Comparison of ENCODE assay signal across 13 cellular contexts in the genomic region with DNA sequence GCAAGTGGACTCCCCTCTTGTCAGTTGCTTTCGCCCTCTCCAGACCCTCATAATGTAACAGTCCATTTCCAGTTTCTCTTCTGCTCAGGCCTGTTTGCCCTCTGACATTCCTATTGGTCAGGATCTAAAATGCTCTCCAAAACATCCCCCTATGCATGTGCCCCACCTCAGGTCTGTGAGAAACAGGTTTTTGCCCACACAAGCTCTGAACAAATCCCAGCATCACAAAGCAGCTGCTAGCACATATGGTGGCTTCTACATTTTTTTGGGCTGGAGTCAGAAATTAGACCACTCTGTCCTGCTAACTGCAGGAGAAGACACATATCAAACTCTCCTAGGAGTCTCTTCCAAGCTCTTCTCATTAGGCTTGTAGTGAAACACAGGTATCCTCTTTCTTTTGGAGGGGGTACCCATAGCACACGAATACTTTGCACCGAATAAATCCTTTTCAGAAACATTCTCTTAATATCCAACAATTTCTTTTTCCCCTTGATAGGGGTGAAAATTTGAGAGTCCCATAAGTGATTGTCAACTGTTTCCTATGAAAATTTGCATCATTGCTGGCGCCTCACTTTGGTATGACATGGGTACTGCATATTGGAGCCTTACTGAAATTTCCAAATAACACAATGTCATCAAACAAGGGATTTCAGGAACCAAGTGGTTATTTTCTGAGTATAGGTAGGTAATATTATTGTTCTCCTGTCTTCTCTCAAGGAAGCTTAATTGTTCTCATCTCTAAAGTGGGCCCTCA. TPM values are rescaled to one million over a fixed set of nuclear protein-coding genes. Genes with fewer than 3 reads are reported as not detected.
DNase-seq lines count a peak whose midpoint lies in the region; ATAC-seq, FAIRE-seq and TF ChIP-seq lines count a peak whose summit lies in the region.
"Had no signal": no experiment of that assay in that cellular context is flagged by ENCODE, and none has a peak within 500 bp of the region (broad histone marks: within the 10 kb centered on the region; RNA-seq: fewer than 3 reads in every experiment).

No MANE protein-coding gene starts in this region.

- no peak overlapping the region for H2BK5ac ChIP-seq in H1 (ENCODE audit: low read depth, low read length)

- H3K23ac ChIP-seq in H1 (ENCODE audit: insufficient read length), result no peak overlapping the region

- TF ChIP-seq CTCF in heart right ventricle (IDR thresholded peaks at IDR 0.05) (peak in 6 of 9 donors; percentile 13 to 43 (median 26)), H1 (IDR thresholded peaks at IDR 0.05; ENCODE audit: control extremely low read depth in 1 of 3, insufficient read depth in 1 of 3, low read depth in 1 of 3, low read length in 3 of 3) (peak in 2 of 3 experiments; percentile 29 to 56; a peak in 2 of 4 replicates), type B pancreatic cell (conservative IDR thresholded peaks at IDR 0.05) (peak; percentile 66), colonic mucosa (IDR thresholded peaks at IDR 0.05) (no peak)

- peak overlapping the region; percentile 62 for H3K27ac Mint-ChIP-seq in type B pancreatic cell
- H3K27ac Mint-ChIP-seq: activated CD4-positive, alpha-beta T cell treated with anti-CD3 and anti-CD28 coated beads, Interleukin-2, amount 10 ng/mL, durations not matched to agents 24 days and 14 days had no signal

- no peaks in the 10 kb centered on the region for H4K20me1 ChIP-seq in H1 (replicated peaks in 1 of 2; ENCODE audit: control insufficient read depth in 1 of 2, insufficient read depth in 2 of 2, low read length in 2 of 2)

- H3K4me3 ChIP-seq in heart right ventricle, result no peak overlapping the region
- no peak overlapping the region for H3K4me3 ChIP-seq in H1 (ENCODE audit: extremely low read depth in 1 of 4, insufficient read depth in 2 of 4, low read depth in 3 of 4, low read length in 4 of 4)
- H3K4me3 ChIP-seq in colonic mucosa, result no peak overlapping the region

- CTCF ChIA-PET in H1 (lab: Charles Lee; ENCODE audit: partially characterized antibody), result interaction anchor here (0.6 to 5.6 kb wide), 25 partner anchors 9 to 1278 kb away, joined by 3 to 60 read pairs (median 5); a partner anchor contains a TSS

- H4K5ac ChIP-seq in H1 (ENCODE audit: insufficient read length, low read depth, low read length), result no peak overlapping the region

- H3K27me3 ChIP-seq in heart right ventricle, result no peaks in the 10 kb centered on the region
- H3K27me3 ChIP-seq in H1 (replicated peaks in 1 of 4; ENCODE audit: control insufficient read depth in 3 of 4, extremely low read depth in 1 of 4, insufficient read depth in 3 of 4, low read length in 3 of 4), result no peaks in the 10 kb centered on the region
- H3K27me3 ChIP-seq in colonic mucosa, result no peaks in the 10 kb centered on the region

- no peaks in the 10 kb centered on the region for H3K9me3 Mint-ChIP-seq in type B pancreatic cell
- H3K9me3 Mint-ChIP-seq: activated CD4-positive, alpha-beta T cell treated with anti-CD3 and anti-CD28 coated beads, Interleukin-2, amount 10 ng/mL, durations not matched to agents 24 days and 14 days had no signal

- H3K4me3 Mint-ChIP-seq in type B pancreatic cell, result no peak overlapping the region
- H3K4me3 Mint-ChIP-seq: activated CD4-positive, alpha-beta T cell treated with anti-CD3 and anti-CD28 coated beads, Interleukin-2, amount 10 ng/mL, durations not matched to agents 24 days and 14 days had no signal

- 96 to 99% methylated on average over 4 of the region's 4 CpGs for WGBS in heart right ventricle, 2 donors
- 76% methylated on average over 4 of the region's 4 CpGs; no CpG with 5 or more reads in 1 of the 2 experiments for WGBS in H1 (ENCODE audit: extremely low coverage in 1 of 2, insufficient coverage in 1 of 2, insufficient read length in 1 of 2, insufficient replicate concordance in 2 of 2, low coverage in 1 of 2, low lambda C conversion rate in 2 of 2, missing lambda C conversion rate in 1 of 2), 2 experiments

- H3K18ac ChIP-seq in H1 (ENCODE audit: extremely low read depth, low read length), result no peak overlapping the region

- no peak overlapping the region for H3K14ac ChIP-seq in H1 (ENCODE audit: insufficient read length)

- H3K23me2 ChIP-seq in H1 (ENCODE audit: low read depth, low read length), result no peaks in the 10 kb centered on the region

- no peak overlapping the region for H2BK20ac ChIP-seq in H1 (ENCODE audit: low read length)

- H3K4me2 ChIP-seq in H1 (ENCODE audit: insufficient read depth in 1 of 2, low read depth in 2 of 2, low read length in 2 of 2), result no peak overlapping the region

- TF ChIP-seq POLR2A in H1 (IDR thresholded peaks at IDR 0.05; ENCODE audit: control extremely low read depth in 1 of 2, low read depth in 2 of 2, low read length in 2 of 2), result no peak

- H3K9ac ChIP-seq in H1 (replicated peaks in 1 of 4; ENCODE audit: extremely low read depth in 1 of 4, low read depth in 3 of 4, low read length in 3 of 4) (no peak overlapping the region), colonic mucosa (ENCODE audit: low read depth in 2 of 2, low read length in 2 of 2) (no peak overlapping the region)

- no peaks in the 10 kb centered on the region for H3K79me2 ChIP-seq in H1 (ENCODE audit: control insufficient read depth in 1 of 2, insufficient read depth in 2 of 2, low read length in 2 of 2)

- H3K56ac ChIP-seq in H1 (replicated peaks; ENCODE audit: insufficient read length, low read depth, low read length), result no peak overlapping the region

- POLR2A ChIA-PET in H1 (lab: Charles Lee; ENCODE audit: partially characterized antibody), result interaction anchor here (1.1 to 2.0 kb wide), 2 partner anchors 19 to 20 kb away, joined by 5 to 8 read pairs; a partner anchor contains a TSS

- no peak overlapping the region for H2AK5ac ChIP-seq in H1 (ENCODE audit: low read depth, low read length)

- no peak overlapping the region for H4K91ac ChIP-seq in H1 (replicated peaks; ENCODE audit: insufficient read length, low read length)

- H3K9me3 ChIP-seq in heart right ventricle (no peaks in the 10 kb centered on the region), H1 (ENCODE audit: insufficient read depth in 2 of 2, low read depth in 1 of 2, low read length in 1 of 2) (no peaks in the 10 kb centered on the region), colonic mucosa (no peaks in the 10 kb centered on the region)

- no peak overlapping the region for H2BK15ac ChIP-seq in H1 (ENCODE audit: low read length)

- no peak overlapping the region for H3K4ac ChIP-seq in H1 (replicated peaks; ENCODE audit: insufficient read length, low read depth, low read length)

- H2BK12ac ChIP-seq in H1 (ENCODE audit: low read depth, low read length), result no peak overlapping the region

- H3K27ac ChIP-seq in heart right ventricle (no peak overlapping the region), H1 (ENCODE audit: low read depth, low read length) (no peak overlapping the region), colonic mucosa (no peak overlapping the region)
- H3K27ac ChIP-seq: HL-60 had no signal

- DNase-seq in heart right ventricle (no peak), left cardiac atrium (no peak), NCI-H1694 treated with DMSO at 0.1 percent for 48 hours (lab: John Stamatoyannopoulos, UW) (peak; percentile 55), H1 (ENCODE audit: low read depth in 1 of 2, low spot score in 2 of 2) (no peak), type B pancreatic cell (ENCODE audit: extremely low spot score, unreplicated experiment) (no peak), frontal cortex (ENCODE audit: low spot score in 2 of 2) (no peak), colonic mucosa (no peak), activated gamma-delta T cell (lab: John Stamatoyannopoulos, UW) (no peak)
- DNase-seq: activated CD4-positive, alpha-beta T cell treated with anti-CD3 and anti-CD28 coated beads, Interleukin-2, amount 10 ng/mL, durations not matched to agents 24 days and 14 days; left colon; NCI-H2081; SIG-M5 had no signal

- TF ChIP-seq EP300 in H1 (IDR thresholded peaks at IDR 0.05; ENCODE audit: borderline replicate concordance in 1 of 2, low read depth in 2 of 2, low read length in 2 of 2), result no peak

- no peaks in the 10 kb centered on the region for H3K79me1 ChIP-seq in H1 (ENCODE audit: low read depth, low read length)

- FAIRE-seq in H1 (lab: Jason Lieb, UNC) (peak; percentile 7), frontal cortex (lab: Jason Lieb, UNC) (no peak)

- no peaks in the 10 kb centered on the region for H3K36me3 ChIP-seq in heart right ventricle
- no peaks in the 10 kb centered on the region for H3K36me3 ChIP-seq in H1 (ENCODE audit: control insufficient read depth in 2 of 4, insufficient read depth in 4 of 4, low read length in 3 of 4)
- H3K36me3 ChIP-seq in colonic mucosa, result no peaks in the 10 kb centered on the region

- H2BK120ac ChIP-seq in H1 (replicated peaks; ENCODE audit: low read depth, low read length), result no peak overlapping the region

- no peak for ATAC-seq in heart right ventricle
- no peak for ATAC-seq in left cardiac atrium
- ATAC-seq: left colon had no signal

- H4K8ac ChIP-seq in H1 (ENCODE audit: extremely low read depth, insufficient read depth, low read length), result peak overlapping the region; percentile 31; the same call in 1 of the 2 replicates

- H3K27me3 Mint-ChIP-seq in type B pancreatic cell, result no peaks in the 10 kb centered on the region

- no peaks in the 10 kb centered on the region for H3K4me1 ChIP-seq in heart right ventricle
- no peaks in the 10 kb centered on the region for H3K4me1 ChIP-seq in H1 (replicated peaks in 1 of 4; ENCODE audit: control insufficient read depth in 3 of 4, insufficient read depth in 4 of 4, low read length in 3 of 4)
- H3K4me1 ChIP-seq in colonic mucosa, result no peaks in the 10 kb centered on the region

- intact Hi-C loops in heart right ventricle (cut with DNase I) (loop anchor here in 2 of 10 donors (5.0 to 10.0 kb wide), 2 partner anchors 640 to 668 kb away; no protein-coding TSS in a partner anchor), left cardiac atrium (cut with DNase I) (no loop called here), colonic mucosa (cut with DNase I) (no loop called here)

- peak; percentile 8 to 19; a peak in 1 of 4 replicates for TF ChIP-seq RAD21 in H1 (IDR thresholded peaks at IDR 0.05 in 1 of 2, conservative IDR thresholded peaks at IDR 0.05 in 1 of 2; ENCODE audit: low read depth in 2 of 2, low read length in 2 of 2)

- peaks cover 42% of the 10 kb centered on the region for H3K4me1 Mint-ChIP-seq in type B pancreatic cell (ENCODE audit: unreplicated experiment)
- H3K4me1 Mint-ChIP-seq: activated CD4-positive, alpha-beta T cell treated with anti-CD3 and anti-CD28 coated beads, Interleukin-2, amount 10 ng/mL, durations not matched to agents 24 days and 14 days had no signal

- no peaks in the 10 kb centered on the region for H3K36me3 Mint-ChIP-seq in type B pancreatic cell

- no peak overlapping the region for H2AFZ ChIP-seq in H1 (ENCODE audit: low read length)

RNA-seq across cellular contexts. Expression of a gene that starts 19.3 kb away (rescaled TPM):
- total RNA-seq in heart right ventricle (100 to 1,000 TPM; 246 to 415 (median 324) TPM), left cardiac atrium (100 to 1,000 TPM; 208 to 261 TPM), type B pancreatic cell (ENCODE audit: low replicate concordance) (238 and 252 TPM in 2 replicates), frontal cortex (216 TPM), colonic mucosa (100 to 1,000 TPM; 196 to 289 TPM)
- polyA plus RNA-seq in heart right ventricle (100 to 1,000 TPM in 1 of 2 donors, 10 to 100 TPM in 1; 82.9 to 240 TPM), H1 (2011; rRNA removed) (175 and 191 TPM in 2 replicates)
- 395 and 396 TPM in 2 replicates for total RNA-seq in H1 (2021; fragmentation: NEBNext Ultra II Directional; extraction: Animal tissue kit (Norgen Biotek cat#: 25700))
- polyA plus RNA-seq in H1 (2011; cell fraction: cytosol; rRNA removed), result 234 TPM
- polyA plus RNA-seq in H1 (2011; cell fraction: nucleus; rRNA removed), result 241 TPM
- polyA plus RNA-seq in H1 (2012, experiment 1 of 2), result 278 to 534 TPM (median 326 TPM) in 4 replicates
- 43.2 TPM for polyA plus RNA-seq in H1 (2012, experiment 2 of 2)
- polyA plus RNA-seq in H1 (2013, experiment 1 of 2), result 237 TPM
- 226 TPM for polyA plus RNA-seq in H1 (2013, experiment 2 of 2)
- polyA minus RNA-seq in H1 (2011; rRNA and poly(A)+ RNA removed), result 421 and 480 TPM in 2 replicates
- 298 TPM for polyA minus RNA-seq in H1 (2011; cell fraction: cytosol; rRNA and poly(A)+ RNA removed)
- 278 TPM for polyA minus RNA-seq in H1 (2011; cell fraction: nucleus; rRNA and poly(A)+ RNA removed)

RNA-seq across cellular contexts. Expression of a gene that starts 51.4 kb away (rescaled TPM):
- total RNA-seq in heart right ventricle, result 100 to 1,000 TPM in 1 of 10 donors, 10 to 100 TPM in 9; 73.5 to 113 (median 83.9) TPM
- 10 to 100 TPM; 17.9 to 52.3 TPM for polyA plus RNA-seq in heart right ventricle
- total RNA-seq in left cardiac atrium, result 100 to 1,000 TPM in 1 of 2 donors, 10 to 100 TPM in 1; 74.0 to 106 TPM
- total RNA-seq in H1 (2021; fragmentation: NEBNext Ultra II Directional; extraction: Animal tissue kit (Norgen Biotek cat#: 25700)), result 168 TPM in 2 replicates
- polyA plus RNA-seq in H1 (2011; rRNA removed), result 31.1 and 50.5 TPM in 2 replicates
- polyA plus RNA-seq in H1 (2011; cell fraction: cytosol; rRNA removed), result 60.6 TPM
- polyA plus RNA-seq in H1 (2011; cell fraction: nucleus; rRNA removed), result 23.6 TPM
- polyA plus RNA-seq in H1 (2012, experiment 1 of 2), result 76.5 to 111 TPM (median 97.0 TPM) in 4 replicates
- polyA plus RNA-seq in H1 (2012, experiment 2 of 2), result 11.2 TPM
- 98.4 TPM for polyA plus RNA-seq in H1 (2013, experiment 1 of 2)
- polyA plus RNA-seq in H1 (2013, experiment 2 of 2), result 95.8 TPM
- 109 and 158 TPM in 2 replicates for polyA minus RNA-seq in H1 (2011; rRNA and poly(A)+ RNA removed)
- polyA minus RNA-seq in H1 (2011; cell fraction: cytosol; rRNA and poly(A)+ RNA removed), result 76.5 TPM
- 53.9 TPM for polyA minus RNA-seq in H1 (2011; cell fraction: nucleus; rRNA and poly(A)+ RNA removed)
- 80.0 and 94.8 TPM in 2 replicates for total RNA-seq in type B pancreatic cell (ENCODE audit: low replicate concordance)
- total RNA-seq in frontal cortex, result 71.7 TPM
- total RNA-seq in colonic mucosa, result 10 to 100 TPM; 81.5 to 96.2 TPM
